Comparison of ENCODE assay signal across 23 cellular contexts in the genomic region with DNA sequence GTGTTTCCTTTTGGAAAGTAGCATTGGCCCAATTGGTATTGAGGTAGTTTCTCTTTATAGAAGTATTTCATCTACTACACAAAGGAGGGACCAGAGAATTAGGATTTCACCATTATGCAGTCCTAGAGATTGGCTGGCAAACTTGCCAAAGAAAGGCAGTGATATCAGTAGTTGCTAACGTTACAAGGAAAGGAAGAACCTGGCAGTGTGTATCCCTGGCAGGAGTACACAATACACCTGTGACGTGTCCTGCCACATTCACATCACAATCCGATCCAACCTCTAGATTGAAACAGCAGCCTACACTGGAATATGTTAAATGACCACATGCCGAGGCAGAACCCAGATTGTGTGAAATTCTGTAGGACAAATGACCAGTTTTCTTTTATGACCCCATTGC.
DNase-seq lines count a peak whose midpoint lies in the region; ATAC-seq and TF ChIP-seq lines count a peak whose summit lies in the region.
"Had no signal": no experiment of that assay in that cellular context is flagged by ENCODE, and none has a peak within 500 bp of the region (broad histone marks: within the 10 kb centered on the region; RNA-seq: fewer than 3 reads in every experiment).

No MANE protein-coding gene starts in this region.

- no peak overlapping the region for H3K4me3 ChIP-seq in right atrium auricular region
- H3K4me3 ChIP-seq in aorta (ENCODE audit: low read length in 2 of 2) = no peak overlapping the region
- H3K4me3 ChIP-seq: A549; BLaER1 treated with 17β-estradiol and CSF1 and Interleukin-3, amounts not matched to agents 10 nM and 100 nM had no signal

- no peaks in the 10 kb centered on the region for H3K9me3 ChIP-seq in right atrium auricular region
- no peaks in the 10 kb centered on the region for H3K9me3 ChIP-seq in aorta (ENCODE audit: control insufficient read depth, low read length)
- H3K9me3 ChIP-seq: A549; BLaER1 treated with 17β-estradiol and CSF1 and Interleukin-3, amounts not matched to agents 10 nM and 100 nM; Caco-2 had no signal

- peak; percentile 7 for ATAC-seq in Right ventricle myocardium superior (ENCODE audit: poor library complexity)
- peak; percentile 48 for ATAC-seq in omental fat pad (ENCODE audit: low FRiP score)
- peak; percentile 28 for ATAC-seq in aorta (ENCODE audit: low FRiP score)
- no peak for ATAC-seq in GM18909 (IDR thresholded peaks at IDR 0.05; ENCODE audit: poor library complexity, unreplicated experiment)
- ATAC-seq: A549; CD8-positive, alpha-beta T cell had no signal

- in situ Hi-C loops in G401 (cut with HindIII; ENCODE audit: low sequenced_read_pairs) = loop anchor here (25.0 kb wide), 1 partner anchor 335 kb away; no protein-coding TSS in a partner anchor

- TF ChIP-seq CTCF in right atrium auricular region (IDR thresholded peaks at IDR 0.05) = no peak
- no peak for TF ChIP-seq CTCF in omental fat pad (IDR thresholded peaks at IDR 0.05)

- WGBS in aorta, 2 donors = 53 to 54% methylated on average over 4 of the region's 4 CpGs

- H3K36me3 ChIP-seq in right atrium auricular region (no peaks in the 10 kb centered on the region), aorta (ENCODE audit: control insufficient read depth in 1 of 2, insufficient read depth in 2 of 2, low read length in 1 of 2) (no peaks in the 10 kb centered on the region)
- H3K36me3 ChIP-seq: BLaER1 treated with 17β-estradiol and CSF1 and Interleukin-3, amounts not matched to agents 10 nM and 100 nM had no signal

- H3K27me3 ChIP-seq in right atrium auricular region (no peaks in the 10 kb centered on the region), aorta (ENCODE audit: control insufficient read depth in 1 of 2, insufficient read depth in 2 of 2, low read length in 1 of 2) (no peaks in the 10 kb centered on the region)
- H3K27me3 ChIP-seq: BLaER1 treated with 17β-estradiol and CSF1 and Interleukin-3, amounts not matched to agents 10 nM and 100 nM had no signal

- no peak overlapping the region for H3K27ac ChIP-seq in right atrium auricular region
- peak overlapping the region; percentile 14 for H3K27ac ChIP-seq in cingulate gyrus (ENCODE audit: low read depth, low read length)
- H3K27ac ChIP-seq in aorta (ENCODE audit: low read depth in 1 of 2, low read length in 2 of 2) = no peak overlapping the region
- H3K27ac ChIP-seq: 22Rv1; A549; BLaER1 treated with 17β-estradiol and CSF1 and Interleukin-3, amounts not matched to agents 10 nM and 100 nM; C4-2B had no signal

- intact Hi-C loops in Right ventricle myocardium superior (cut with DNase I) (no loop called here), aorta (cut with DNase I) (no loop called here)

- no peak for DNase-seq in Right ventricle myocardium superior
- no peak for DNase-seq in right atrium auricular region (ENCODE audit: low spot score)
- DNase-seq in omental fat pad (ENCODE audit: low spot score) = no peak
- DNase-seq in aorta = no peak
- DNase-seq in HPDE6-E6E7 (ENCODE audit: extremely low spot score) = no peak
- DNase-seq in G401 (ENCODE audit: low spot score) = no peak
- DNase-seq: AML-193; Caco-2; Calu3; CD4-positive, alpha-beta T cell; CD8-positive, alpha-beta T cell; DMS 273 treated with DMSO at 0.1 percent for 48 hours; DMS153; DMS79; DND-41; EL; GF-D8 had no signal

- H3K4me1 ChIP-seq in right atrium auricular region (no peaks in the 10 kb centered on the region), aorta (ENCODE audit: control insufficient read depth in 1 of 2, insufficient read depth in 2 of 2, low read length in 2 of 2) (no peaks in the 10 kb centered on the region)
- H3K4me1 ChIP-seq: A549, Caco-2 had no signal
